Comparison of ENCODE assay signal across 18 cellular contexts in the genomic region with DNA sequence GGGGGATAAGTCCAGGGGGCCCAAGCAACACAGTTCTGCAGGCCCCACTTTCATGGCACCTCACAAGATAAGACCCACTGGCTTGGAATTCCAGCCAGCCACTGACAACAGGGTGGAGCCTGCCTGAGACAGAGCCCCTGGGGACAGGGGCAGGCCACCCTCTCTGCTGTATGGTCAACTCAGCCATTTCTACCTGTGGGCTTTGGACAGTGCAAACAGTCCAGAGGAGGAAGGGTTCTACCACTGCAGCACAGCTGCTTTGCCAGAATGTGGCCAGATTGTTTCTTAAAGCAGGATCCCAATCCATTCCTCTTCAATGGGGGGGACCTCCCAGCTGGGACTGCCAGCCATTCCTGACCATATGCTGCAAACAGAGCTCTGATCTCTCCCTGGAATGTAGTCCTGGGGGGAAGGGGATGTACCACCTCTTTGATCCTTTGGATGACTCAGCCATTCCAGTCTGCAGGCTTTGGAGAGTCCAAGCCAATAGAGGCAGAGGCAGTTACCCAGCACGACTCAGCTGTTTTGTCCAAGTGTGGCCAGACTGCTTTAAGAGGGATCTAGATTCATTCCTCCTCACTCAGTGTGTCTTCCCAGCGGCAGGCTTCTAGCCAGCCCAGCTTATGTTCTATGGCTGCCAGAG.
DNase-seq lines count a peak whose midpoint lies in the region; ATAC-seq, FAIRE-seq and TF ChIP-seq lines count a peak whose summit lies in the region.
"Had no signal": no experiment of that assay in that cellular context is flagged by ENCODE, and none has a peak within 500 bp of the region (broad histone marks: within the 10 kb centered on the region; RNA-seq: fewer than 3 reads in every experiment).

No MANE protein-coding gene starts in this region.

- no peak overlapping the region for H3K4me2 ChIP-seq in endothelial cell of umbilical vein (ENCODE audit: insufficient read depth, low read length)

- no peaks in the 10 kb centered on the region for H3K9me3 ChIP-seq in endothelial cell of umbilical vein (replicated peaks; ENCODE audit: control insufficient read depth, insufficient read depth, low read length)
- H3K9me3 ChIP-seq: adrenal gland had no signal

- no peak for TF ChIP-seq CTCF in endothelial cell of umbilical vein (IDR thresholded peaks at IDR 0.05; ENCODE audit: extremely low read depth in 1 of 2, insufficient read depth in 1 of 2, low read depth in 1 of 2, low read length in 2 of 2)

- POLR2A ChIA-PET in endothelial cell of umbilical vein (lab: Charles Lee), result no interaction called here

- intact Hi-C loops in endothelial cell of umbilical vein (cut with micrococcal nuclease), result no loop called here

- no peak for FAIRE-seq in endothelial cell of umbilical vein (lab: Jason Lieb, UNC)

- no TSS peak for BruUV-seq in endothelial cell of umbilical vein (replicated peaks; lab: Mats Ljungman, UMichigan)

- no peaks in the 10 kb centered on the region for H4K20me1 ChIP-seq in endothelial cell of umbilical vein (replicated peaks; ENCODE audit: control insufficient read depth, extremely low read depth, insufficient read depth, low read length)

- H3K79me2 ChIP-seq in endothelial cell of umbilical vein (ENCODE audit: control insufficient read depth, insufficient read depth, low read length), result no peaks in the 10 kb centered on the region

- peak; percentile 23 for DNase-seq in Daoy (ENCODE audit: low read depth)
- DNase-seq in NCI-H524 treated with DMSO at 0.1 percent for 48 hours (lab: John Stamatoyannopoulos, UW), result peak; percentile 6
- DNase-seq in endothelial cell of umbilical vein (ENCODE audit: low read depth, low spot score), result peak; percentile 13
- DNase-seq in myocyte (ENCODE audit: low read depth), result peak; percentile 72
- no peak for DNase-seq in superior temporal gyrus (ENCODE audit: extremely low spot score)
- DNase-seq in NCI-H2081 treated with DMSO at 0.1 percent for 48 hours (lab: John Stamatoyannopoulos, UW), result no peak
- DNase-seq in activated gamma-delta T cell (lab: John Stamatoyannopoulos, UW), result no peak
- DNase-seq: activated T-cell treated with anti-CD3 and anti-CD28 coated beads, Interleukin-2, amount 50 U/mL, for 48 hours; adrenal gland; heart right ventricle; naive thymus-derived CD8-positive, alpha-beta T cell; NCI-H1105 treated with DMSO at 0.1 percent for 48 hours; stimulated activated CD4-positive, alpha-beta T cell treated with anti-CD3 and anti-CD28 coated beads, Interleukin-2, amount 100 ng/mL, for 48 hours had no signal

- H3K9me1 ChIP-seq in endothelial cell of umbilical vein (replicated peaks; ENCODE audit: control insufficient read depth, extremely low read depth, insufficient read depth, low read length), result no peaks in the 10 kb centered on the region

- H3K36me3 ChIP-seq in endothelial cell of umbilical vein (ENCODE audit: control insufficient read depth in 2 of 2, extremely low read depth in 1 of 2, insufficient read depth in 2 of 2, low read length in 2 of 2), result no peaks in the 10 kb centered on the region
- H3K36me3 ChIP-seq: adrenal gland, heart right ventricle, left lung, right atrium auricular region, SJSA1 had no signal

- no peak overlapping the region for H3K27ac ChIP-seq in endothelial cell of umbilical vein (ENCODE audit: insufficient read depth, low read depth, low read length)
- H3K27ac ChIP-seq: adrenal gland, epithelial cell of prostate, heart right ventricle, left lung, right atrium auricular region, SJSA1 had no signal

- H3K9ac ChIP-seq in endothelial cell of umbilical vein (replicated peaks; ENCODE audit: extremely low read depth, insufficient read depth, low read length), result no peak overlapping the region

- no peak for TF ChIP-seq POLR2A in endothelial cell of umbilical vein (IDR thresholded peaks at IDR 0.05; ENCODE audit: low read depth, low read length)

- H3K4me3 ChIP-seq in endothelial cell of umbilical vein (replicated peaks in 1 of 3; ENCODE audit: insufficient read depth in 1 of 3, low read depth in 1 of 3, low read length in 3 of 3), result no peak overlapping the region
- H3K4me3 ChIP-seq: adrenal gland, heart right ventricle, left lung, right atrium auricular region, SJSA1 had no signal

- no peaks in the 10 kb centered on the region for H3K27me3 ChIP-seq in endothelial cell of umbilical vein (ENCODE audit: control insufficient read depth in 2 of 2, insufficient read depth in 2 of 2, low read length in 2 of 2)
- H3K27me3 ChIP-seq: adrenal gland, heart right ventricle, left lung, right atrium auricular region, SJSA1 had no signal

- CTCF ChIA-PET in endothelial cell of umbilical vein (lab: Charles Lee), result no interaction called here

- dilution Hi-C loops in endothelial cell of umbilical vein (cut with MboI; ENCODE audit: extremely low pct_ligation_motif_present, low sequenced_read_pairs), result no loop called here

- ATAC-seq in HG02610 (IDR thresholded peaks at IDR 0.05; ENCODE audit: unreplicated experiment), result no peak
- ATAC-seq: heart right ventricle; left lung; naive thymus-derived CD8-positive, alpha-beta T cell had no signal

- H3K4me1 ChIP-seq in endothelial cell of umbilical vein (ENCODE audit: control insufficient read depth, extremely low read depth, insufficient read depth, low read length), result no peaks in the 10 kb centered on the region
- H3K4me1 ChIP-seq: adrenal gland, heart right ventricle, left lung, right atrium auricular region, SJSA1 had no signal

- no peak overlapping the region for H2AFZ ChIP-seq in endothelial cell of umbilical vein (ENCODE audit: low read depth, low read length)

TF ChIP-seq in endothelial cell of umbilical vein, 7 proteins besides CTCF, POLR2A, EP300 and RAD21:
- TF ChIP-seq JUN (IDR thresholded peaks at IDR 0.05; ENCODE audit: borderline replicate concordance, insufficient read depth, insufficient read length, low read depth) (no peak), FOS (IDR thresholded peaks at IDR 0.05; ENCODE audit: borderline replicate concordance, insufficient read depth, low read length) (no peak), MYC (IDR thresholded peaks at IDR 0.05; ENCODE audit: low read depth, low read length) (no peak), POLR2AphosphoS5 (IDR thresholded peaks at IDR 0.05; ENCODE audit: insufficient read depth, low read depth, low read length) (no peak), EZH2 (IDR thresholded peaks at IDR 0.05; ENCODE audit: borderline replicate concordance, low read depth, low read length, severe bottlenecking) (no peak), GATA2 (IDR thresholded peaks at IDR 0.05; ENCODE audit: insufficient read depth, insufficient read length, low read depth, low read length) (no peak)
- TF ChIP-seq, protein P1, sequence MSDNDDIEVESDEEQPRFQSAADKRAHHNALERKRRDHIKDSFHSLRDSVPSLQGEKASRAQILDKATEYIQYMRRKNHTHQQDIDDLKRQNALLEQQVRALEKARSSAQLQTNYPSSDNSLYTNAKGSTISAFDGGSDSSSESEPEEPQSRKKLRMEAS (IDR thresholded peaks at IDR 0.05; ENCODE audit: insufficient read depth, insufficient read length), result no peak

Comparison
In these comparisons a context has a peak if more than half of its experiments do, and no peak if none do; other contexts are left out.
1. DNase-seq: peak in Daoy (single experiment), NCI-H524 treated with DMSO at 0.1 percent for 48 hours (single experiment), endothelial cell of umbilical vein (single experiment) and myocyte (single experiment); none in superior temporal gyrus (single experiment), NCI-H2081 treated with DMSO at 0.1 percent for 48 hours (single experiment) and activated gamma-delta T cell (single experiment).